13 cellular contexts compared by ENCODE assay signal in the genomic region with DNA sequence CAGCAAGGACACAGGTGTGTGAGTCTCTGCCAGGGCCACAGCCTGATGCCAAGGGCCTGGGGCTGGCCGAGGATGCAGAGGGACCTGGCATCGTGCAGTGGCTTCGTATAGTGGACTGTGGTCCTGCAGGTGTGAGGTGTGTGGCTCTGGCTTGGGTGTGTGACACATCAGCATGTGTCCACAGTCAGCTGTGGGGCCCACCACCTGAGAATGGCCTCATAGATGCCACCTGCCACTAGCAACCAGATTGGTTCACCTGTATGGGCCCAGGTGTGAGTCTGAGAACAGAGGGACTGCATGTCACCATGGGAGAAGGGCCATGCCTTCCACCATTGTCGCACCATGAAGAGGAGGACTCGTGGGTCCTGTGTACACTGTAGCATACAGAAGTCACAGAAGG. TPM values are rescaled to one million over a fixed set of nuclear protein-coding genes. Genes with fewer than 3 reads are reported as not detected.
DNase-seq lines count a peak whose midpoint lies in the region; ATAC-seq, FAIRE-seq and TF ChIP-seq lines count a peak whose summit lies in the region.
"Had no signal": no experiment of that assay in that cellular context is flagged by ENCODE, and none has a peak within 500 bp of the region (broad histone marks: within the 10 kb centered on the region; RNA-seq: fewer than 3 reads in every experiment).

No MANE protein-coding gene starts in this region.

- no peak overlapping the region for H2BK5ac ChIP-seq in mesenchymal stem cell (ENCODE audit: low read depth, low read length, poor library complexity, severe bottlenecking)

- peak overlapping the region in 1 of 2 experiments; percentile 44 for H3K14ac ChIP-seq in mesenchymal stem cell (ENCODE audit: low read length in 2 of 2)

- H4K91ac ChIP-seq in mesenchymal stem cell (ENCODE audit: low read length): peak overlapping the region; percentile 73

- peak overlapping the region; percentile 14 to 89 for H2BK12ac ChIP-seq in mesenchymal stem cell (ENCODE audit: low read length in 2 of 2)

- no peak overlapping the region for H2BK15ac ChIP-seq in mesenchymal stem cell (ENCODE audit: low read depth, poor library complexity, severe bottlenecking)

- H3K27me3 ChIP-seq in mesenchymal stem cell (ENCODE audit: control insufficient read depth in 1 of 2, insufficient read depth in 1 of 2, low read length in 2 of 2): peaks cover 3 to 38% of the 10 kb centered on the region in 2 experiments
- peaks cover 0 to 7% of the 10 kb centered on the region in 2 donors for H3K27me3 ChIP-seq in small intestine (ENCODE audit: control insufficient read depth in 2 of 2, insufficient read depth in 2 of 2, low read length in 2 of 2)

- H4K8ac ChIP-seq in mesenchymal stem cell (ENCODE audit: low read length): peak overlapping the region; percentile 67

- no peak overlapping the region for H2BK120ac ChIP-seq in mesenchymal stem cell (ENCODE audit: low read depth, low read length)

- H3K4me1 ChIP-seq in mesenchymal stem cell (ENCODE audit: control insufficient read depth, insufficient read depth, low read depth, low read length) (peaks cover 41% of the 10 kb centered on the region), small intestine (ENCODE audit: control insufficient read depth in 2 of 2, insufficient read depth in 1 of 2, low read depth in 1 of 2, low read length in 1 of 2) (peaks cover 1 to 2% of the 10 kb centered on the region in 2 donors)

- peak; percentile 50 for FAIRE-seq in GM12891 (lab: Jason Lieb, UNC)
- no peak for FAIRE-seq in small intestine (lab: Jason Lieb, UNC)

- H3K9me3 ChIP-seq in mesenchymal stem cell (ENCODE audit: control insufficient read depth, low read length) (no peaks in the 10 kb centered on the region), small intestine (ENCODE audit: control insufficient read depth, low read depth) (no peaks in the 10 kb centered on the region)

- H3K4me2 ChIP-seq in mesenchymal stem cell (ENCODE audit: low read length, poor library complexity, severe bottlenecking): no peak overlapping the region

- ATAC-seq in stimulated activated memory B cell treated with anti-CD40 and anti-IgM and Interleukin-4, amounts not matched to agents 10 μg/mL and 1 μg/mL and 100 μg/mL, for 72 hours: no peak
- ATAC-seq in activated T-cell treated with anti-CD3 and anti-CD28 coated beads, Interleukin-2, amount 50 U/mL, for 4 hours: no peak

- peak overlapping the region in 1 of 2 experiments; percentile 41 for H3K4ac ChIP-seq in mesenchymal stem cell (ENCODE audit: low read depth in 1 of 2, low read length in 2 of 2)

- peak overlapping the region; percentile 58 for H3K27ac Mint-ChIP-seq in stimulated activated memory B cell treated with anti-CD40 and anti-IgM and Interleukin-4, amounts not matched to agents 10 μg/mL and 1 μg/mL and 100 μg/mL, for 72 hours

- DNase-seq in GM12891 (ENCODE audit: insufficient read length, low spot score): no peak
- DNase-seq in mesenchymal stem cell: no peak
- no peak for DNase-seq in activated T-cell treated with anti-CD3 and anti-CD28 coated beads, Interleukin-2, amount 50 U/mL, for 4 hours
- DNase-seq in small intestine: no peak
- no peak for DNase-seq in NCI-H774 (lab: John Stamatoyannopoulos, UW)
- DNase-seq in activated CD4-positive, alpha-beta T cell treated with anti-CD3 and anti-CD28 coated beads for 48 hours: no peak
- DNase-seq: activated CD4-positive, alpha-beta T cell treated with anti-CD3 and anti-CD28 coated beads, Interleukin-2, amount 50 U/mL, for 1 hour; GDM1; NCI-H2107; stimulated activated CD4-positive, alpha-beta T cell treated with anti-CD3 and anti-CD28 coated beads, Interleukin-12 subunit alpha, Interleukin-12 subunit beta, amount 100 ng/mL, for 4 hours had no signal

- H3K18ac ChIP-seq in mesenchymal stem cell (ENCODE audit: low read depth in 1 of 2, low read length in 2 of 2): peak overlapping the region; percentile 16 to 61

- H3K9me3 Mint-ChIP-seq in stimulated activated memory B cell treated with anti-CD40 and anti-IgM and Interleukin-4, amounts not matched to agents 10 μg/mL and 1 μg/mL and 100 μg/mL, for 72 hours: no peaks in the 10 kb centered on the region
- no peaks in the 10 kb centered on the region for H3K9me3 Mint-ChIP-seq in activated T-cell treated with anti-CD3 and anti-CD28 coated beads, Interleukin-2, amount 50 U/mL, for 4 hours

- peak overlapping the region; percentile 8 for H2AK5ac ChIP-seq in mesenchymal stem cell (ENCODE audit: low read length, severe bottlenecking)

- TF ChIP-seq POLR2A in GM12891 (IDR thresholded peaks at IDR 0.05; ENCODE audit: low read depth, low read length): no peak

- WGBS in mesenchymal stem cell: 95% methylated on average over 5 of the region's 5 CpGs
- 78 to 93% (median 86%) methylated on average over 5 of the region's 5 CpGs for WGBS in small intestine, 3 donors

- H3K9ac ChIP-seq in mesenchymal stem cell (ENCODE audit: low read length): no peak overlapping the region

- H3K4me3 ChIP-seq in mesenchymal stem cell (ENCODE audit: insufficient read depth in 1 of 2, low read depth in 1 of 2, low read length in 2 of 2) (no peak overlapping the region), small intestine (ENCODE audit: low read depth in 1 of 2, low read length in 2 of 2) (no peak overlapping the region)

- no peaks in the 10 kb centered on the region for H3K79me1 ChIP-seq in mesenchymal stem cell (replicated peaks; ENCODE audit: low read length, poor library complexity, severe bottlenecking)

- peaks cover 7% of the 10 kb centered on the region for H3K27me3 Mint-ChIP-seq in stimulated activated memory B cell treated with anti-CD40 and anti-IgM and Interleukin-4, amounts not matched to agents 10 μg/mL and 1 μg/mL and 100 μg/mL, for 72 hours
- peaks cover 18% of the 10 kb centered on the region for H3K27me3 Mint-ChIP-seq in activated T-cell treated with anti-CD3 and anti-CD28 coated beads, Interleukin-2, amount 50 U/mL, for 4 hours (ENCODE audit: low read depth)

- H3K36me3 Mint-ChIP-seq in stimulated activated memory B cell treated with anti-CD40 and anti-IgM and Interleukin-4, amounts not matched to agents 10 μg/mL and 1 μg/mL and 100 μg/mL, for 72 hours: peaks cover 28% of the 10 kb centered on the region
- no peaks in the 10 kb centered on the region for H3K36me3 Mint-ChIP-seq in activated T-cell treated with anti-CD3 and anti-CD28 coated beads, Interleukin-2, amount 50 U/mL, for 4 hours (ENCODE audit: insufficient read depth)

- H3K4me1 Mint-ChIP-seq in stimulated activated memory B cell treated with anti-CD40 and anti-IgM and Interleukin-4, amounts not matched to agents 10 μg/mL and 1 μg/mL and 100 μg/mL, for 72 hours: peaks cover 57% of the 10 kb centered on the region
- peaks cover 2% of the 10 kb centered on the region for H3K4me1 Mint-ChIP-seq in activated T-cell treated with anti-CD3 and anti-CD28 coated beads, Interleukin-2, amount 50 U/mL, for 4 hours (ENCODE audit: low read depth)

- H3K27ac ChIP-seq in angular gyrus (ENCODE audit: low read depth, low read length): peak overlapping the region; percentile 99
- no peak overlapping the region for H3K27ac ChIP-seq in mesenchymal stem cell (ENCODE audit: low read length, poor library complexity, severe bottlenecking)
- H3K27ac ChIP-seq in small intestine (ENCODE audit: low read depth in 1 of 2, low read length in 1 of 2): peak overlapping the region in 1 of 2 donors; percentile 91

- no peaks in the 10 kb centered on the region for H3K36me3 ChIP-seq in mesenchymal stem cell (ENCODE audit: control insufficient read depth in 1 of 2, insufficient read depth in 2 of 2, low read depth in 1 of 2, low read length in 2 of 2)
- H3K36me3 ChIP-seq in small intestine (ENCODE audit: control insufficient read depth in 2 of 2, insufficient read depth in 2 of 2, low read length in 2 of 2): no peaks in the 10 kb centered on the region

- no peak overlapping the region for H3K23ac ChIP-seq in mesenchymal stem cell (ENCODE audit: low read length in 2 of 2)

- no peak overlapping the region for H2AFZ ChIP-seq in mesenchymal stem cell (ENCODE audit: low read depth, low read length)

- peak overlapping the region; percentile 39 for H3K4me3 Mint-ChIP-seq in stimulated activated memory B cell treated with anti-CD40 and anti-IgM and Interleukin-4, amounts not matched to agents 10 μg/mL and 1 μg/mL and 100 μg/mL, for 72 hours
- H3K4me3 Mint-ChIP-seq in activated T-cell treated with anti-CD3 and anti-CD28 coated beads, Interleukin-2, amount 50 U/mL, for 4 hours: no peak overlapping the region

TF ChIP-seq in GM12891, 5 proteins besides CTCF, POLR2A, EP300 and RAD21:
- TF ChIP-seq TAF1 (IDR thresholded peaks at IDR 0.05; ENCODE audit: low read depth, low read length) (no peak), SPI1 (IDR thresholded peaks at IDR 0.05; ENCODE audit: low read depth, low read length) (no peak), POLR2AphosphoS5 (IDR thresholded peaks at IDR 0.05; ENCODE audit: low read depth, low read length) (no peak), POU2F2 (IDR thresholded peaks at IDR 0.05; ENCODE audit: low read depth, low read length) (no peak), PAX5 (IDR thresholded peaks at IDR 0.05; ENCODE audit: insufficient read depth, low read length, severe bottlenecking) (no peak)

RNA-seq across cellular contexts. Expression of gene PPP1R14A, which starts 2.4 kb away (rescaled TPM):
- polyA plus RNA-seq in GM12891 (2012; ENCODE audit: low read depth, missing spikeins): 0.86 TPM
- polyA plus RNA-seq in mesenchymal stem cell (2013, experiment 1 of 2): 61.0 TPM
- 54.2 TPM for polyA plus RNA-seq in mesenchymal stem cell (2013, experiment 2 of 2)
- total RNA-seq in activated T-cell treated with anti-CD3 and anti-CD28 coated beads, Interleukin-2, amount 50 U/mL, for 4 hours: 1 to 10 TPM in 1 of 3 donors, under 1 TPM in 2; 0.34 to 1.8 (median 0.46) TPM
- polyA plus RNA-seq in small intestine: 10 to 100 TPM in 2 of 3 donors, 1 to 10 TPM in 1; 8.7 to 31.8 (median 15.4) TPM
- total RNA-seq: myocyte had no signal

RNA-seq across cellular contexts. Expression of gene SPINT2, which starts 10.6 kb away (rescaled TPM):
- 47.7 TPM for polyA plus RNA-seq in GM12891 (2012; ENCODE audit: low read depth, missing spikeins)
- 6.9 TPM for polyA plus RNA-seq in mesenchymal stem cell (2013, experiment 1 of 2)
- polyA plus RNA-seq in mesenchymal stem cell (2013, experiment 2 of 2): 7.6 TPM
- total RNA-seq in activated T-cell treated with anti-CD3 and anti-CD28 coated beads, Interleukin-2, amount 50 U/mL, for 4 hours: 10 to 100 TPM; 15.6 to 27.5 (median 20.6) TPM
- polyA plus RNA-seq in small intestine: 100 to 1,000 TPM; 263 to 434 (median 414) TPM

RNA-seq across cellular contexts. Expression of gene DPF1, which starts 29.8 kb away (rescaled TPM):
- polyA plus RNA-seq in GM12891 (2012; ENCODE audit: low read depth, missing spikeins): 1.2 TPM
- 1.4 TPM for polyA plus RNA-seq in mesenchymal stem cell (2013, experiment 1 of 2)
- 1.3 TPM for polyA plus RNA-seq in mesenchymal stem cell (2013, experiment 2 of 2)
- under 1 TPM; 0.40 to 0.45 (median 0.43) TPM for total RNA-seq in activated T-cell treated with anti-CD3 and anti-CD28 coated beads, Interleukin-2, amount 50 U/mL, for 4 hours
- polyA plus RNA-seq in small intestine: under 1 TPM in 1 of 3 donors, not detected in 2; 0.39 TPM

RNA-seq across cellular contexts. Expression of gene C19orf33, which starts 50.3 kb away (rescaled TPM):
- polyA plus RNA-seq in GM12891 (2012; ENCODE audit: low read depth, missing spikeins): not detected
- polyA plus RNA-seq in mesenchymal stem cell (2013, experiment 1 of 2): 1.8 TPM
- polyA plus RNA-seq in mesenchymal stem cell (2013, experiment 2 of 2): 2.1 TPM
- total RNA-seq in activated T-cell treated with anti-CD3 and anti-CD28 coated beads, Interleukin-2, amount 50 U/mL, for 4 hours: not detected
- 1,000 to 10,000 TPM in 2 of 3 donors, 100 to 1,000 TPM in 1; 478 to 2,753 (median 1,798) TPM for polyA plus RNA-seq in small intestine
- total RNA-seq: myocyte had no signal
